10 cellular contexts compared by ENCODE assay signal in the genomic region with DNA sequence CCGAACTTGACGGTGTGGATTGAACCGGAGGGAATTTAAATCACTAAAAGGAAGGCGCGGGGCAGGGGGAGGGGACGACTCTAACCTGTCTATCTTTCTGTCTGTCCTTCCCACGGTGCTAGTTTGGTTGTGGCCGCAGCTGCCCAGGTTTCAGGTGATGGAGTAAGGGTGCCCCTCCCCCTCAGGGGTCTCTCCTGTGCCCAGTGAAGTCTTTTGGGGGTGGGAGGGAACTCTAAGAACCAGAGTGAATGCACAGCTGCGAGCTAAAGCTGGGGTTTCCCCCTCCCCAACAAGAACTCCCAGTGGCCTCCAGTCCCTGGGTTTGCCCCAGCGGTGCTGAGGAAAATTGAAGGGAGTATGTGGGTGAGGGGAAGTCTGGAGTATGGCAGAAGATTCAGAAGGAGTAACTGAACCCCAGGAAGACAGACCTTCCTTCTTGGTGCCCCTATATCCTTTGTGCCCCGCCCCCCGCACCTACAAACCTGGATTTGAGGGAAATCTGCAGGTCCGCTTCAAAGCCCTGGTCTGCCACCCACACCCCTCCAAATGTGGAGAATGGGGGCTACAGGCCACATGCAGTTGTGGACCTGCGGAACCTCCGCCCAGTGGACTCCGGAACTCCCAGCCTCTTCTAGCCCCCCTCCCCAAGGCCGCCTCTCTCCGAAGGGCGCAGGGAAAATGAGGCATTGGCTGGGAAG. TPM values are rescaled to one million over a fixed set of nuclear protein-coding genes. Genes with fewer than 3 reads are reported as not detected.
DNase-seq lines count a peak whose midpoint lies in the region; ATAC-seq and TF ChIP-seq lines count a peak whose summit lies in the region.
"Had no signal": no experiment of that assay in that cellular context is flagged by ENCODE, and none has a peak within 500 bp of the region (broad histone marks: within the 10 kb centered on the region; RNA-seq: fewer than 3 reads in every experiment).

No MANE protein-coding gene starts in this region.

- H3K4me3 Mint-ChIP-seq in activated T-cell treated with anti-CD3 and anti-CD28 coated beads, Interleukin-2, amount 50 U/mL, for 72 hours: peak overlapping the region; percentile 92 to 94
- H3K4me3 Mint-ChIP-seq in activated CD4-positive, alpha-beta memory T cell treated with anti-CD3 and anti-CD28 coated beads, Interleukin-2, amount 10 ng/mL, durations not matched to agents 7 days and 5 days: peak overlapping the region; percentile 62

- TF ChIP-seq CTCF in thoracic aorta (IDR thresholded peaks at IDR 0.05): no peak

- CTCF ChIA-PET in activated CD4-positive, alpha-beta memory T cell treated with anti-CD3 and anti-CD28 coated beads, Interleukin-2, amount 10 ng/mL, durations not matched to agents 7 days and 5 days (lab: Charles Lee): interaction anchor here (1.0 to 2.5 kb wide), 2 partner anchors 9 to 196 kb away, joined by 3 to 6 read pairs; no protein-coding TSS in a partner anchor

- no peaks in the 10 kb centered on the region for H3K36me3 ChIP-seq in thoracic aorta
- H3K36me3 ChIP-seq: pancreas had no signal

- POLR2A ChIA-PET in activated CD4-positive, alpha-beta memory T cell treated with anti-CD3 and anti-CD28 coated beads, Interleukin-2, amount 10 ng/mL, durations not matched to agents 7 days and 5 days (lab: Charles Lee): interaction anchor here (1.5 kb wide), 1 partner anchor 11 kb away, joined by 3 read pairs; a partner anchor contains a TSS

- H3K4me1 ChIP-seq in thoracic aorta (ENCODE audit: control insufficient read depth in 1 of 2, low read depth in 2 of 2): peaks cover 27 to 32% of the 10 kb centered on the region in 2 donors

- peaks cover 54% of the 10 kb centered on the region for H3K27me3 ChIP-seq in thoracic aorta (replicated peaks; ENCODE audit: insufficient read depth)

- peak overlapping the region; percentile 63 for H3K27ac Mint-ChIP-seq in activated T-cell treated with anti-CD3 and anti-CD28 coated beads, Interleukin-2, amount 50 U/mL, for 72 hours
- H3K27ac Mint-ChIP-seq in activated CD4-positive, alpha-beta memory T cell treated with anti-CD3 and anti-CD28 coated beads, Interleukin-2, amount 10 ng/mL, durations not matched to agents 7 days and 5 days: no peak overlapping the region

- H3K4me3 ChIP-seq in thoracic aorta: peak overlapping the region; percentile 66

- no peak overlapping the region for H3K27ac ChIP-seq in thoracic aorta
- H3K27ac ChIP-seq: pancreas had no signal

- no peak for DNase-seq in activated T-cell treated with anti-CD3 and anti-CD28 coated beads, Interleukin-2, amount 50 U/mL, for 72 hours
- DNase-seq in activated T-cell treated with anti-CD3 and anti-CD28 coated beads, Interleukin-2, amount 50 U/mL, for 1 hour: no peak
- DNase-seq in activated CD4-positive, alpha-beta memory T cell treated with anti-CD3 and anti-CD28 coated beads, Interleukin-2, amount 10 ng/mL, durations not matched to agents 7 days and 5 days: no peak
- DNase-seq in kidney tubule cell (ENCODE audit: low spot score) (peak; percentile 55), thoracic aorta (ENCODE audit: low spot score) (no peak), NCI-H748 treated with DMSO at 0.1 percent for 48 hours (lab: John Stamatoyannopoulos, UW) (no peak), SKM-1 (lab: John Stamatoyannopoulos, UW; ENCODE audit: unreplicated experiment) (no peak)
- DNase-seq: NCI-H82 had no signal

- no peaks in the 10 kb centered on the region for H3K9me3 Mint-ChIP-seq in activated T-cell treated with anti-CD3 and anti-CD28 coated beads, Interleukin-2, amount 50 U/mL, for 72 hours
- no peaks in the 10 kb centered on the region for H3K9me3 Mint-ChIP-seq in activated CD4-positive, alpha-beta memory T cell treated with anti-CD3 and anti-CD28 coated beads, Interleukin-2, amount 10 ng/mL, durations not matched to agents 7 days and 5 days

- H3K27me3 Mint-ChIP-seq in activated T-cell treated with anti-CD3 and anti-CD28 coated beads, Interleukin-2, amount 50 U/mL, for 72 hours (ENCODE audit: low read depth): peaks cover 90% of the 10 kb centered on the region
- H3K27me3 Mint-ChIP-seq in activated CD4-positive, alpha-beta memory T cell treated with anti-CD3 and anti-CD28 coated beads, Interleukin-2, amount 10 ng/mL, durations not matched to agents 7 days and 5 days: peaks cover 95% of the 10 kb centered on the region

- H3K9me3 ChIP-seq in thoracic aorta: no peaks in the 10 kb centered on the region
- H3K9me3 ChIP-seq: pancreas had no signal

- H3K4me1 Mint-ChIP-seq in activated T-cell treated with anti-CD3 and anti-CD28 coated beads, Interleukin-2, amount 50 U/mL, for 72 hours (ENCODE audit: low read depth): peaks cover 51% of the 10 kb centered on the region
- H3K4me1 Mint-ChIP-seq in activated CD4-positive, alpha-beta memory T cell treated with anti-CD3 and anti-CD28 coated beads, Interleukin-2, amount 10 ng/mL, durations not matched to agents 7 days and 5 days: peaks cover 26% of the 10 kb centered on the region

- peaks cover 0 to 3% of the 10 kb centered on the region in 2 donors for H3K36me3 Mint-ChIP-seq in activated T-cell treated with anti-CD3 and anti-CD28 coated beads, Interleukin-2, amount 50 U/mL, for 72 hours (ENCODE audit: insufficient read depth in 2 of 2)
- H3K36me3 Mint-ChIP-seq in activated CD4-positive, alpha-beta memory T cell treated with anti-CD3 and anti-CD28 coated beads, Interleukin-2, amount 10 ng/mL, durations not matched to agents 7 days and 5 days (ENCODE audit: low read depth): no peaks in the 10 kb centered on the region

- ATAC-seq in activated T-cell treated with anti-CD3 and anti-CD28 coated beads, Interleukin-2, amount 50 U/mL, for 72 hours (replicated peaks in 1 of 2): no peak
- no peak for ATAC-seq in thoracic aorta (ENCODE audit: insufficient number of reproducible peaks, low FRiP score, low read depth)
- ATAC-seq in HG02759 (IDR thresholded peaks at IDR 0.05; ENCODE audit: unreplicated experiment): no peak

RNA-seq across cellular contexts. Expression of a gene that starts 3.6 kb away (rescaled TPM):
- not detected for total RNA-seq in activated T-cell treated with anti-CD3 and anti-CD28 coated beads, Interleukin-2, amount 50 U/mL, for 72 hours
- total RNA-seq in activated CD4-positive, alpha-beta memory T cell treated with anti-CD3 and anti-CD28 coated beads, Interleukin-2, amount 10 ng/mL, durations not matched to agents 7 days and 5 days: not detected
- not detected for total RNA-seq in thoracic aorta

RNA-seq across cellular contexts. Expression of a gene that starts 11.4 kb away (rescaled TPM):
- total RNA-seq in activated T-cell treated with anti-CD3 and anti-CD28 coated beads, Interleukin-2, amount 50 U/mL, for 72 hours: not detected
- total RNA-seq in activated CD4-positive, alpha-beta memory T cell treated with anti-CD3 and anti-CD28 coated beads, Interleukin-2, amount 10 ng/mL, durations not matched to agents 7 days and 5 days: not detected
- total RNA-seq in thoracic aorta: not detected

RNA-seq across cellular contexts. Expression of a gene that starts 12.4 kb away (rescaled TPM):
- not detected for total RNA-seq in activated T-cell treated with anti-CD3 and anti-CD28 coated beads, Interleukin-2, amount 50 U/mL, for 72 hours
- not detected for total RNA-seq in activated CD4-positive, alpha-beta memory T cell treated with anti-CD3 and anti-CD28 coated beads, Interleukin-2, amount 10 ng/mL, durations not matched to agents 7 days and 5 days
- total RNA-seq in thoracic aorta: not detected
- total RNA-seq: pancreas had no signal

RNA-seq across cellular contexts. Expression of a gene that starts 21.6 kb away (rescaled TPM):
- not detected for total RNA-seq in activated T-cell treated with anti-CD3 and anti-CD28 coated beads, Interleukin-2, amount 50 U/mL, for 72 hours
- not detected for total RNA-seq in activated CD4-positive, alpha-beta memory T cell treated with anti-CD3 and anti-CD28 coated beads, Interleukin-2, amount 10 ng/mL, durations not matched to agents 7 days and 5 days
- not detected for total RNA-seq in thoracic aorta
- total RNA-seq: pancreas had no signal

RNA-seq across cellular contexts. Expression of a gene that starts 23.4 kb away (rescaled TPM):
- total RNA-seq in activated T-cell treated with anti-CD3 and anti-CD28 coated beads, Interleukin-2, amount 50 U/mL, for 72 hours: not detected
- not detected for total RNA-seq in activated CD4-positive, alpha-beta memory T cell treated with anti-CD3 and anti-CD28 coated beads, Interleukin-2, amount 10 ng/mL, durations not matched to agents 7 days and 5 days
- total RNA-seq in thoracic aorta: not detected
- total RNA-seq: pancreas had no signal
